In genomic region chr15:41494922-41495735, GRCh38 we compare ENCODE assay signal across 1 cellular context.
TF ChIP-seq lines count a peak whose summit lies in the region.

No MANE protein-coding gene starts in this region.

TF ChIP-seq in GM12878, 131 proteins besides CTCF, POLR2A, EP300 and RAD21:
- TF ChIP-seq PKNOX1 (IDR thresholded peaks at IDR 0.05) (no peak), EED (IDR thresholded peaks at IDR 0.05; ENCODE audit: low read depth) (0 out of 2 replicates have a peak, but pooled peaks have one; percentile 12), IRF5 (IDR thresholded peaks at IDR 0.05; ENCODE audit: borderline replicate concordance) (no peak), POLR2AphosphoS2 (IDR thresholded peaks at IDR 0.05; ENCODE audit: low read depth, low read length) (no peak), FOXK2 (IDR thresholded peaks at IDR 0.05) (no peak)
